10 cellular contexts compared by ENCODE assay signal in the genomic region with DNA sequence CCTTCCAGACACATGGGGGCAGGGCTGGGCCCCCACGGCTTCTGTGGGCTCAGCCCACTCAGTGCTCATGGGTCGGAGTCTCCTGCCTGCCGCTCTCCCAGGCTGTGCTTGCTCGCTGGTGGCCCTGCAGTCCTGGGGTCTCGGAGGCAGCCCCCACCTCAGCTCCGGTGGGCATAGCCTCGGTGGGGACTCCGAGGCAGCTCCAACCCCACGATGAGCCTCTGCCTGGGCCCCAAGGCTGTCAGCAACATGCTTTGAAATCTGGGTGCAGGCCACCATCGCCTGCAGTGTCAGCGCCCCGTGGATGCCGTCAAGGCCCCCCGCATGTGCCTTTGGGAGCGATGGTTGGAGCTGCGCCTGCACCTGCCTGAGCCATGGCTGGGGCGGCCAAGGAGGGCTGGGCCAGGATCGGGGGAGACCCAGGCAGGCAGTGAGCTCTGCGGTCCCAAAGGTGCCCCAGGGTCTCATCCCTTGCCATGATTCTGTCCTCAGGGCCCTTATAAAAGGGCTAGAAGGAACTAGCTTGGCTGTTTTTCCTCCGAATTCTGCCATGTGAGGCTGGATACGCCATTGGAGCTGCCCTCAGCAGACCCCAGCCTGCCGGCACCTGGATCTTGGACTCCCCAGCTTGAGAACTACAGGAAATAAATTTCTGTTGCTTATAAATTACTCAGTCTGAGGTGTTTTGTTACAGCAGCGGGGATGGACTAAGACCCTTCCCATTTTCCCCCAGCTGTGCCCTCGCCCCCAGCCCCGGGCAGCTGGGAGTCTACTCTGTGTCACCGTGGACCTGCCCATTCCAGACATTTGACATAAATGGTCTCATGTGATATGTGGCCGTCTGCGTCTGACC. TPM values are rescaled to one million over a fixed set of nuclear protein-coding genes. Genes with fewer than 3 reads are reported as not detected.
DNase-seq lines count a peak whose midpoint lies in the region; ATAC-seq and TF ChIP-seq lines count a peak whose summit lies in the region.
"Had no signal": no experiment of that assay in that cellular context is flagged by ENCODE, and none has a peak within 500 bp of the region (broad histone marks: within the 10 kb centered on the region; RNA-seq: fewer than 3 reads in every experiment).

No MANE protein-coding gene starts in this region.

- no peaks in the 10 kb centered on the region for H3K36me3 ChIP-seq in colonic mucosa
- no peaks in the 10 kb centered on the region for H3K36me3 ChIP-seq in muscle layer of colon (ENCODE audit: insufficient read depth, low read length)
- H3K36me3 ChIP-seq in aorta (ENCODE audit: control insufficient read depth in 1 of 2, insufficient read depth in 2 of 2, low read length in 1 of 2): no peaks in the 10 kb centered on the region
- H3K36me3 ChIP-seq in thyroid gland: no peaks in the 10 kb centered on the region

- 93 to 94% methylated on average over 28 of the region's 28 CpGs for WGBS in aorta, 2 donors
- 89 to 91% methylated on average over 13 to 15 of the region's 28 CpGs for WGBS in thyroid gland, 2 donors

- no peak for ATAC-seq in aorta (ENCODE audit: low FRiP score)
- ATAC-seq: HCT116 had no signal

- CTCF ChIA-PET in activated naive CD4-positive, alpha-beta T cell treated with anti-CD3 and anti-CD28 coated beads, Interleukin-2, amount 10 ng/mL, durations not matched to agents 7 days and 5 days (lab: Charles Lee): interaction anchor here (0.6 to 3.0 kb wide), 6 partner anchors 14 to 86 kb away, joined by 3 to 15 read pairs (median 4); no protein-coding TSS in a partner anchor

- H3K4me1 Mint-ChIP-seq in activated naive CD4-positive, alpha-beta T cell treated with anti-CD3 and anti-CD28 coated beads, Interleukin-2, amount 10 ng/mL, durations not matched to agents 7 days and 5 days: peaks cover 52% of the 10 kb centered on the region

- peak overlapping the region; percentile 100 for H3K27ac Mint-ChIP-seq in activated naive CD4-positive, alpha-beta T cell treated with anti-CD3 and anti-CD28 coated beads, Interleukin-2, amount 10 ng/mL, durations not matched to agents 7 days and 5 days

- H3K27me3 ChIP-seq in colonic mucosa (no peaks in the 10 kb centered on the region), muscle layer of colon (ENCODE audit: control insufficient read depth in 1 of 2, insufficient read depth in 2 of 2, low read length in 2 of 2) (no peaks in the 10 kb centered on the region), aorta (ENCODE audit: control insufficient read depth in 1 of 2, insufficient read depth in 2 of 2, low read length in 1 of 2) (no peaks in the 10 kb centered on the region), thyroid gland (no peaks in the 10 kb centered on the region)

- peak overlapping the region; percentile 26 to 56 for H3K9ac ChIP-seq in colonic mucosa (ENCODE audit: low read depth in 2 of 2, low read length in 2 of 2)
- H3K9ac ChIP-seq in muscle layer of colon (ENCODE audit: low read length): no peak overlapping the region

- H3K4me1 ChIP-seq in colonic mucosa: peaks cover 21% of the 10 kb centered on the region
- H3K4me1 ChIP-seq in muscle layer of colon (ENCODE audit: insufficient read depth, low read length): peaks cover 20% of the 10 kb centered on the region
- no peaks in the 10 kb centered on the region for H3K4me1 ChIP-seq in aorta (ENCODE audit: control insufficient read depth in 1 of 2, insufficient read depth in 2 of 2, low read length in 2 of 2)
- H3K4me1 ChIP-seq in thyroid gland: peaks cover 2 to 10% of the 10 kb centered on the region in 2 donors

- DNase-seq in activated naive CD4-positive, alpha-beta T cell treated with anti-CD3 and anti-CD28 coated beads, Interleukin-2, amount 10 ng/mL, durations not matched to agents 7 days and 5 days: no peak
- DNase-seq in activated naive CD4-positive, alpha-beta T cell (lab: John Stamatoyannopoulos, UW): no peak
- DNase-seq in colonic mucosa (peak; percentile 17), aorta (peak; percentile 34 to 73), thyroid gland (no peak), COR-L47 (lab: John Stamatoyannopoulos, UW) (no peak)
- no peak for DNase-seq in stimulated activated CD4-positive, alpha-beta T cell treated with anti-CD3 and anti-CD28 coated beads, Interleukin-12 subunit alpha, Interleukin-12 subunit beta, amount 100 ng/mL, for 4 hours
- DNase-seq: PC-9 had no signal

- TF ChIP-seq POLR2A in thyroid gland (IDR thresholded peaks at IDR 0.05): no peak

- no peak overlapping the region for H3K4me3 ChIP-seq in colonic mucosa
- no peak overlapping the region for H3K4me3 ChIP-seq in muscle layer of colon (ENCODE audit: low read depth in 1 of 2, low read length in 2 of 2)
- no peak overlapping the region for H3K4me3 ChIP-seq in aorta (ENCODE audit: low read length in 2 of 2)
- no peak overlapping the region for H3K4me3 ChIP-seq in thyroid gland (replicated peaks in 1 of 3)
- H3K4me3 ChIP-seq: PC-9 had no signal

- intact Hi-C loops in colonic mucosa (cut with DNase I): no loop called here
- intact Hi-C loops in aorta (cut with DNase I): no loop called here
- intact Hi-C loops in thyroid gland (cut with DNase I): no loop called here

- H3K4me3 Mint-ChIP-seq in activated naive CD4-positive, alpha-beta T cell treated with anti-CD3 and anti-CD28 coated beads, Interleukin-2, amount 10 ng/mL, durations not matched to agents 7 days and 5 days: peak overlapping the region; percentile 84

- TF ChIP-seq CTCF in colonic mucosa (IDR thresholded peaks at IDR 0.05): no peak
- no peak for TF ChIP-seq CTCF in thyroid gland (IDR thresholded peaks at IDR 0.05)

- no peaks in the 10 kb centered on the region for H3K9me3 Mint-ChIP-seq in activated naive CD4-positive, alpha-beta T cell treated with anti-CD3 and anti-CD28 coated beads, Interleukin-2, amount 10 ng/mL, durations not matched to agents 7 days and 5 days

- H3K9me3 ChIP-seq in colonic mucosa: no peaks in the 10 kb centered on the region
- H3K9me3 ChIP-seq in muscle layer of colon (ENCODE audit: low read length): no peaks in the 10 kb centered on the region
- H3K9me3 ChIP-seq in aorta (ENCODE audit: control insufficient read depth, low read length): no peaks in the 10 kb centered on the region
- H3K9me3 ChIP-seq in thyroid gland: no peaks in the 10 kb centered on the region

- peaks cover 12% of the 10 kb centered on the region for H3K36me3 Mint-ChIP-seq in activated naive CD4-positive, alpha-beta T cell treated with anti-CD3 and anti-CD28 coated beads, Interleukin-2, amount 10 ng/mL, durations not matched to agents 7 days and 5 days

- H3K27me3 Mint-ChIP-seq in activated naive CD4-positive, alpha-beta T cell treated with anti-CD3 and anti-CD28 coated beads, Interleukin-2, amount 10 ng/mL, durations not matched to agents 7 days and 5 days: no peaks in the 10 kb centered on the region

- H3K27ac ChIP-seq in colonic mucosa: peak overlapping the region; percentile 80
- H3K27ac ChIP-seq in muscle layer of colon (ENCODE audit: low read depth, low read length): peak overlapping the region; percentile 6
- no peak overlapping the region for H3K27ac ChIP-seq in aorta (ENCODE audit: low read depth in 1 of 2, low read length in 2 of 2)
- H3K27ac ChIP-seq in thyroid gland: no peak overlapping the region
- H3K27ac ChIP-seq: PC-9 had no signal

RNA-seq across cellular contexts. Expression of gene SPON2, which starts 30.4 kb away (rescaled TPM):
- 10 to 100 TPM; 22.0 to 22.4 TPM for total RNA-seq in colonic mucosa
- total RNA-seq in aorta: 10 to 100 TPM in 1 of 2 donors, 1 to 10 TPM in 1; 5.7 to 40.8 TPM
- 1 to 10 TPM; 4.9 to 5.4 TPM for polyA plus RNA-seq in aorta
- total RNA-seq in thyroid gland: 10 to 100 TPM in 2 of 4 donors, 1 to 10 TPM in 2; 2.4 to 14.1 (median 6.6) TPM

RNA-seq across cellular contexts. Expression of gene CTBP1, which starts 46.2 kb away (rescaled TPM):
- total RNA-seq in colonic mucosa (100 to 1,000 TPM; 137 to 200 TPM), aorta (100 to 1,000 TPM; 111 to 145 TPM), thyroid gland (100 to 1,000 TPM; 102 to 226 (median 177) TPM)
- 10 to 100 TPM; 66.4 to 96.5 TPM for polyA plus RNA-seq in aorta

Comparison
In these comparisons a context has a peak if more than half of its experiments do, and no peak if none do; other contexts are left out.
1. DNase-seq: peak in colonic mucosa (single experiment) and aorta (2 of 2); none in activated naive CD4-positive, alpha-beta T cell treated with anti-CD3 and anti-CD28 coated beads, Interleukin-2, amount 10 ng/mL, durations not matched to agents 7 days and 5 days (single experiment), activated naive CD4-positive, alpha-beta T cell (0 of 4), thyroid gland (0 of 2), stimulated activated CD4-positive, alpha-beta T cell treated with anti-CD3 and anti-CD28 coated beads, Interleukin-12 subunit alpha, Interleukin-12 subunit beta, amount 100 ng/mL, for 4 hours (single experiment) and COR-L47 (single experiment).
2. H3K27ac ChIP-seq: peak in colonic mucosa (single experiment) and muscle layer of colon (single experiment); none in aorta (0 of 2) and thyroid gland (0 of 3).